8 cellular contexts compared by ENCODE assay signal in the genomic region with DNA sequence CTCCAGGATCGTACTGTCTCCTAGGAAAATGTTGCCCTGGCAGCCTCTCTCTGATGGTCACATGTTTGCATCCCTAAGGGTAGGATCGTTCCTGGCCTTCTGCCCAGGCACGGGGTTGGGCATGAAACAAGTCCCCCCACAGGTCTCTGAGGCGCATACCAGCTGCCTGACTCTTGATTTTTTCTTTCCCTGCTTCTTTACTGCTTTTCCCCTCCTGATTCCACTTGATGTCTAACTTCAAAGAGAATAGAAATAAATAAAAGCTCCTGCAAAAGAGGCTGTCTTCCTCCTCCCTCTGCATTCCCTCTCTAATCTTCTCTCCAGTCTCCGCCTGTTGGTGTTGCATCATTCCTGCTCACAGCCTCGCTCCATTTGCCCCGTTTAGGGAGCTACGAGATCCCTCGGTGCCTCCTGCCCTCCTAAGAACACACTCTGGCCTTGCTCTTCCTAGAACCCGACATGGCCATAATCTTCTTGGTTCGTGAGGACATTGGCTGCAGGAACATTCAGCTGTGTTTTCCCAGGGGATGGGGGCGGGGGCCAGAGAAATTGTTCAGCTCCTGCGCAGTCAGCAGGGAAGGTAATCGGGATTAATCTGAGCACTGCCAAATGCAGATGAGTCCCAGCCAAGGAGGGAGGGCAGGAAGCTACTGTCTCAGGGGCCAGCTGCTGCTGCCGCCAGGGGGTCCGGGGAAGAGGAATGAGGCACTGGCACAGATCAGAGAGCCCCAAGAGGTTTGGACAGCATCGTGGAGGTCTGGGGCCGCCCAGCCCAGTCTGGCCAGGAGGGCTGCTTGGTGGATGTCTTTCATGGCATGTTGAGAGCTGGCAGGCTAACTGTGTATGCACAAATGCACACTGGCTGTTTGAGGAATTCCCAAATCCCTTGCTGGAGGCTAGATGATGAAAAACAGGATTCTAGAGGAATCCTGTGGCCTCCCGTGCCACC.
DNase-seq lines count a peak whose midpoint lies in the region; ATAC-seq, FAIRE-seq and TF ChIP-seq lines count a peak whose summit lies in the region.

No MANE protein-coding gene starts in this region.

- TF ChIP-seq CTCF in parathyroid adenoma (IDR thresholded peaks at IDR 0.05), result no peak

- peaks cover 27% of the 10 kb centered on the region for H3K4me1 ChIP-seq in parathyroid adenoma

- no peak overlapping the region for H3K9ac ChIP-seq in parathyroid adenoma

- peaks cover 5% of the 10 kb centered on the region for H3K27me3 ChIP-seq in parathyroid adenoma (ENCODE audit: control insufficient read depth, insufficient read depth, low read length)

- no peak overlapping the region for H3K4me3 Mint-ChIP-seq in stimulated activated effector memory CD8-positive, alpha-beta T cell treated with anti-CD3 and anti-CD28 coated beads, Interleukin-12 subunit alpha, Interleukin-12 subunit beta, amount 100 ng/mL, for 72 hours

- H3K9me3 Mint-ChIP-seq in stimulated activated effector memory CD8-positive, alpha-beta T cell treated with anti-CD3 and anti-CD28 coated beads, Interleukin-12 subunit alpha, Interleukin-12 subunit beta, amount 100 ng/mL, for 72 hours, result no peaks in the 10 kb centered on the region

- H2AFZ ChIP-seq in parathyroid adenoma, result peak overlapping the region; percentile 80

- H3K4me2 ChIP-seq in parathyroid adenoma (ENCODE audit: low read length), result no peak overlapping the region

- peak; percentile 24 for DNase-seq in HTR-8/SVneo (ENCODE audit: insufficient read length, low spot score)
- peak; percentile 46 for DNase-seq in SW480 (ENCODE audit: low spot score)
- DNase-seq in head of caudate nucleus, result peak; percentile 6 to 72 (median 40)
- DNase-seq in activated CD4-positive, CD25-positive, alpha-beta regulatory T cell treated with anti-CD3 and anti-CD28 coated beads, Interleukin-2, amount 50 U/mL, for 72 hours, result no peak
- no peak for DNase-seq in stimulated activated effector memory CD8-positive, alpha-beta T cell treated with anti-CD3 and anti-CD28 coated beads, Interleukin-12 subunit alpha, Interleukin-12 subunit beta, amount 100 ng/mL, for 72 hours (ENCODE audit: low spot score in 2 of 2)

- H3K4me3 ChIP-seq in parathyroid adenoma (ENCODE audit: low read depth, low read length), result no peak overlapping the region

- no peak for FAIRE-seq in HTR-8/SVneo (lab: Jason Lieb, UNC)

- no peaks in the 10 kb centered on the region for H3K9me3 ChIP-seq in parathyroid adenoma (ENCODE audit: control insufficient read depth, low read length)

- H3K79me2 ChIP-seq in parathyroid adenoma, result no peaks in the 10 kb centered on the region

- no peaks in the 10 kb centered on the region for H3K36me3 Mint-ChIP-seq in stimulated activated effector memory CD8-positive, alpha-beta T cell treated with anti-CD3 and anti-CD28 coated beads, Interleukin-12 subunit alpha, Interleukin-12 subunit beta, amount 100 ng/mL, for 72 hours

- intact Hi-C loops in head of caudate nucleus (cut with DNase I), result no loop called here

- H3K27ac Mint-ChIP-seq in stimulated activated effector memory CD8-positive, alpha-beta T cell treated with anti-CD3 and anti-CD28 coated beads, Interleukin-12 subunit alpha, Interleukin-12 subunit beta, amount 100 ng/mL, for 72 hours, result no peak overlapping the region

- H3K36me3 ChIP-seq in parathyroid adenoma (ENCODE audit: control insufficient read depth, insufficient read depth, low read length), result no peaks in the 10 kb centered on the region

- H3K4me1 Mint-ChIP-seq in stimulated activated effector memory CD8-positive, alpha-beta T cell treated with anti-CD3 and anti-CD28 coated beads, Interleukin-12 subunit alpha, Interleukin-12 subunit beta, amount 100 ng/mL, for 72 hours, result no peaks in the 10 kb centered on the region

- ATAC-seq in HG02852 (IDR thresholded peaks at IDR 0.05; ENCODE audit: unreplicated experiment) (no peak), HG03520 (IDR thresholded peaks at IDR 0.05; ENCODE audit: unreplicated experiment) (no peak)
- ATAC-seq in stimulated activated effector memory CD8-positive, alpha-beta T cell treated with anti-CD3 and anti-CD28 coated beads, Interleukin-12 subunit alpha, Interleukin-12 subunit beta, amount 100 ng/mL, for 72 hours, result no peak

- H3K27ac ChIP-seq in parathyroid adenoma, result peak overlapping the region; percentile 16

Comparison
In these comparisons a context has a peak if more than half of its experiments do, and no peak if none do; other contexts are left out.
1. DNase-seq: peak in HTR-8/SVneo (single experiment), SW480 (single experiment) and head of caudate nucleus (42 of 42); none in activated CD4-positive, CD25-positive, alpha-beta regulatory T cell treated with anti-CD3 and anti-CD28 coated beads, Interleukin-2, amount 50 U/mL, for 72 hours (single experiment) and stimulated activated effector memory CD8-positive, alpha-beta T cell treated with anti-CD3 and anti-CD28 coated beads, Interleukin-12 subunit alpha, Interleukin-12 subunit beta, amount 100 ng/mL, for 72 hours (0 of 2).